In the genomic region with DNA sequence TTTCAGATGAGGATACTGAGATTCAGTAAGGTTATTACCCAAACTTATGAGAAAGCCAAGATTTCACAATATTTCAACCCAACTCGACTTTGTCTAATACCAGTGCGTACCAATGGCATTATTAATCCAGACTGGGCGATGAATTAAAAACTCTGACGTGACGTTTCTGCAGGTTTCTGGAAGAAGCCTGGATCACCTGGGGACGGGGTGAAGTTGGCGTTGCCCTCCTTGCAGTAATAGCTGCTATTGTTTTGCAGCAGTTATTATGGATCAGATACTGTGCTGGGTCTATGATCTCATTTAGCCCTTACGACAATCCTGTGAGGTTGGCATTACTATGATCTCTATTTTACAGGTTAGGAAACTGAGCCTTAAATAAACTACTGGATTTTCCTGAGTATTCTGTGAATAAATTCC, we compare ENCODE assay signal across 8 cellular contexts. TPM values are rescaled to one million over a fixed set of nuclear protein-coding genes. Genes with fewer than 3 reads are reported as not detected.
DNase-seq lines count a peak whose midpoint lies in the region; ATAC-seq, FAIRE-seq and TF ChIP-seq lines count a peak whose summit lies in the region.

No MANE protein-coding gene starts in this region.

- ATAC-seq in HG02623 (IDR thresholded peaks at IDR 0.05; ENCODE audit: unreplicated experiment), result no peak

- H3K27me3 ChIP-seq in BJ (ENCODE audit: control insufficient read depth, insufficient read depth, low read length) (no peaks in the 10 kb centered on the region; the same call in 1 of the 2 replicates), dorsolateral prefrontal cortex (no peaks in the 10 kb centered on the region), mononuclear cell (ENCODE audit: insufficient read depth, low read length) (no peaks in the 10 kb centered on the region)

- POLR2A ChIA-PET in BJ (lab: Charles Lee), result no interaction called here

- peaks cover 35% of the 10 kb centered on the region for H3K4me1 ChIP-seq in mononuclear cell (ENCODE audit: insufficient read depth, low read length)

- H3K36me3 ChIP-seq in BJ (ENCODE audit: control insufficient read depth, insufficient read depth, low read length), result peaks cover 5% of the 10 kb centered on the region

- peak; percentile 53 for FAIRE-seq in GM19239 (lab: Jason Lieb, UNC)

- H3K9me3 ChIP-seq in mononuclear cell (ENCODE audit: low read depth, low read length), result no peaks in the 10 kb centered on the region

- H3K27ac ChIP-seq in dorsolateral prefrontal cortex, result peak overlapping the region; percentile 51 to 99 (median 96)

- H3K4me3 ChIP-seq in BJ (ENCODE audit: low read depth, low read length) (peak overlapping the region; percentile 79), NB4 (ENCODE audit: low read depth, low read length) (peak overlapping the region; percentile 97), dorsolateral prefrontal cortex (peak overlapping the region; percentile 51 to 100 (median 90)), mononuclear cell (ENCODE audit: low read length) (peak overlapping the region; percentile 72)

- CTCF ChIA-PET in BJ (lab: Yijun Ruan, JAX), result interaction anchor here (0.6 to 1.5 kb wide), 3 partner anchors 11 to 307 kb away, joined by 3 to 5 read pairs (median 4); no protein-coding TSS in a partner anchor

- intact Hi-C loops in dorsolateral prefrontal cortex (cut with DNase I), result loop anchor here in 1 of 2 donors (5.0 kb wide), 1 partner anchor 120 kb away; a partner anchor contains a TSS

- no peak for TF ChIP-seq POLR2A in NB4 (IDR thresholded peaks at IDR 0.05; ENCODE audit: extremely low read depth, insufficient read length)

- TF ChIP-seq CTCF in BJ (IDR thresholded peaks at IDR 0.05; ENCODE audit: insufficient read depth, low read depth, low read length) (no peak), NB4 (IDR thresholded peaks at IDR 0.05; ENCODE audit: low read depth, low read length) (no peak), dorsolateral prefrontal cortex (IDR thresholded peaks at IDR 0.05 in 54 of 56, conservative IDR thresholded peaks at IDR 0.05 in 2 of 56; ENCODE audit: low read depth in 1 of 56, partially characterized antibody in 56 of 56) (no peak)

- DNase-seq in BJ (ENCODE audit: low read depth) (peak; percentile 4), GM19239 (ENCODE audit: insufficient read length, low spot score) (no peak), NB4 (ENCODE audit: low read depth) (no peak), dorsolateral prefrontal cortex (no peak), NCI-H128 (lab: John Stamatoyannopoulos, UW; ENCODE audit: unreplicated experiment) (no peak)
- DNase-seq in effector CD8-positive, alpha-beta T cell (lab: John Stamatoyannopoulos, UW), result no peak

RNA-seq across cellular contexts. Expression of a gene that starts 0.6 kb away (rescaled TPM):
- 7.6 and 13.4 TPM in 2 replicates for polyA plus RNA-seq in BJ (2011; rRNA removed)
- 6.7 and 8.8 TPM in 2 replicates for polyA minus RNA-seq in BJ (2011; rRNA and poly(A)+ RNA removed)
- total RNA-seq in dorsolateral prefrontal cortex (10 to 100 TPM; 13.5 to 25.8 (median 20.7) TPM), mononuclear cell (30.5 TPM)

RNA-seq across cellular contexts. Expression of a gene that starts 44.5 kb away (rescaled TPM):
- polyA plus RNA-seq in BJ (2011; rRNA removed), result not detected in 2 replicates
- not detected in 2 replicates for polyA minus RNA-seq in BJ (2011; rRNA and poly(A)+ RNA removed)
- 1 to 10 TPM in 31 of 120 experiments, under 1 TPM in 46, not detected in 43; 0.38 to 3.1 (median 0.88) TPM for total RNA-seq in dorsolateral prefrontal cortex
- not detected for total RNA-seq in mononuclear cell
